ENCODE assay signal across 15 cellular contexts in genomic region chr10:1163204-1163660, GRCh38.
"Had no signal": no experiment of that assay in that cellular context is flagged by ENCODE, and none has a peak within 500 bp of the region (broad histone marks: within the 10 kb centered on the region; RNA-seq: fewer than 3 reads in every experiment).

No MANE protein-coding gene starts in this region.

- ATAC-seq: esophagus mucosa; heart right ventricle; naive thymus-derived CD8-positive, alpha-beta T cell had no signal

- H3K9me3 Mint-ChIP-seq: immature natural killer cell had no signal

- H3K27ac ChIP-seq: ascending aorta, heart right ventricle, neutrophil, testis had no signal

- H3K27ac Mint-ChIP-seq: immature natural killer cell had no signal

- H3K9me3 ChIP-seq: ascending aorta, heart right ventricle, neutrophil, testis had no signal

- H3K36me3 Mint-ChIP-seq: immature natural killer cell; naive thymus-derived CD8-positive, alpha-beta T cell had no signal

- H3K4me3 ChIP-seq: ascending aorta, heart right ventricle, testis had no signal

- H3K27me3 ChIP-seq: ascending aorta, neutrophil, testis had no signal

- H3K4me1 Mint-ChIP-seq: immature natural killer cell; naive thymus-derived CD8-positive, alpha-beta T cell had no signal

- H3K36me3 ChIP-seq: ascending aorta, heart right ventricle, neutrophil had no signal

- DNase-seq: activated CD4-positive, alpha-beta T cell treated with anti-CD3 and anti-CD28 coated beads, Interleukin-2, amount 50 U/mL, for 4 hours; activated naive CD4-positive, alpha-beta T cell treated with anti-CD3 and anti-CD28 coated beads, Interleukin-2, amount 50 U/mL, for 16 hours; activated T-cell treated with anti-CD3 and anti-CD28 coated beads, Interleukin-2, amount 50 U/mL, for 1 hour; cortex of kidney; effector CD4-positive, alpha-beta T cell; heart right ventricle; immature natural killer cell; naive thymus-derived CD8-positive, alpha-beta T cell; retina; stimulated activated CD4-positive, alpha-beta T cell treated with anti-CD3 and anti-CD28 coated beads, Interleukin-2, amount 100 ng/mL, for 48 hours; T1000; testis had no signal

- H3K4me1 ChIP-seq: ascending aorta, heart right ventricle, testis had no signal

- H3K4me3 Mint-ChIP-seq: immature natural killer cell; naive thymus-derived CD8-positive, alpha-beta T cell had no signal
